ENCODE assay signal across 10 cellular contexts in genomic region chr9:22208846-22209585, GRCh38.
A peak's percentile ranks its signal among the peaks of the same experiment; 100 is the strongest.
DNase-seq lines count a peak whose midpoint lies in the region; ATAC-seq, FAIRE-seq and TF ChIP-seq lines count a peak whose summit lies in the region.
"Had no signal": no experiment of that assay in that cellular context is flagged by ENCODE, and none has a peak within 500 bp of the region (broad histone marks: within the 10 kb centered on the region; RNA-seq: fewer than 3 reads in every experiment).

No MANE protein-coding gene starts in this region.

- TF ChIP-seq CTCF in fibroblast of lung (conservative IDR thresholded peaks at IDR 0.05 in 1 of 2, IDR thresholded peaks at IDR 0.05 in 1 of 2; ENCODE audit: low read depth in 1 of 2, low read length in 2 of 2): no peak
- no peak for TF ChIP-seq CTCF in pancreas (IDR thresholded peaks at IDR 0.05)

- peak overlapping the region; percentile 41 to 79 (median 59) for H3K4me2 ChIP-seq in BLaER1 treated with 17β-estradiol and CSF1 and Interleukin-3, amounts not matched to agents 10 nM and 100 nM
- H3K4me2 ChIP-seq in fibroblast of lung (ENCODE audit: extremely low read depth, insufficient read depth, low read length): peak overlapping the region; percentile 49

- H3K9ac ChIP-seq in BLaER1 treated with 17β-estradiol and CSF1 and Interleukin-3, amounts not matched to agents 10 nM and 100 nM: no peak overlapping the region
- no peak overlapping the region for H3K9ac ChIP-seq in fibroblast of lung (ENCODE audit: insufficient read depth, low read length)

- peaks cover 0 to 11% (median 0%) of the 10 kb centered on the region in 11 experiments; a peak in 4 of 22 replicates for H3K27me3 ChIP-seq in BLaER1 treated with 17β-estradiol and CSF1 and Interleukin-3, amounts not matched to agents 10 nM and 100 nM
- no peaks in the 10 kb centered on the region for H3K27me3 ChIP-seq in fibroblast of lung (ENCODE audit: control insufficient read depth, insufficient read depth, low read length)
- no peaks in the 10 kb centered on the region for H3K27me3 ChIP-seq in pancreas
- H3K27me3 ChIP-seq: SJSA1 had no signal

- peak overlapping the region; percentile 37 for H2AFZ ChIP-seq in fibroblast of lung (ENCODE audit: low read length)

- peak; percentile 48 for DNase-seq in HCEC 1CT
- DNase-seq in SW480 (ENCODE audit: low spot score): peak; percentile 82
- DNase-seq in fibroblast of lung (ENCODE audit: low read depth in 2 of 2): peak; percentile 43 to 83
- no peak for DNase-seq in NCI-H2081 (lab: John Stamatoyannopoulos, UW)
- no peak for DNase-seq in pancreas
- DNase-seq: cerebellar nuclear complex had no signal

- no peak for ATAC-seq in HG03571 (IDR thresholded peaks at IDR 0.05; ENCODE audit: unreplicated experiment)
- no peak for ATAC-seq in GM18873 (IDR thresholded peaks at IDR 0.05; ENCODE audit: low FRiP score, unreplicated experiment)
- ATAC-seq in pancreas: no peak

- H3K79me2 ChIP-seq in fibroblast of lung (ENCODE audit: control insufficient read depth, insufficient read depth, low read length): no peaks in the 10 kb centered on the region

- H3K4me1 ChIP-seq in BLaER1 treated with 17β-estradiol and CSF1 and Interleukin-3, amounts not matched to agents 10 nM and 100 nM: peaks cover 30 to 77% (median 40%) of the 10 kb centered on the region in 10 experiments
- H3K4me1 ChIP-seq in fibroblast of lung (ENCODE audit: control insufficient read depth, extremely low read depth, insufficient read depth, low read length) (peaks cover 11% of the 10 kb centered on the region), pancreas (no peaks in the 10 kb centered on the region)

- H3K4me3 ChIP-seq in BLaER1 treated with 17β-estradiol and CSF1 and Interleukin-3, amounts not matched to agents 10 nM and 100 nM: no peak overlapping the region
- H3K4me3 ChIP-seq in fibroblast of lung (replicated peaks in 1 of 4; ENCODE audit: control extremely low read depth in 1 of 4, insufficient read depth in 1 of 4, low read depth in 3 of 4, low read length in 4 of 4) (no peak overlapping the region), pancreas (no peak overlapping the region)
- H3K4me3 ChIP-seq: SJSA1 had no signal

- WGBS in pancreas, 2 donors: 81 to 84% methylated on average over 1 of the region's 1 CpG

- intact Hi-C loops in pancreas (cut with DNase I): no loop called here

- no peaks in the 10 kb centered on the region for H4K20me1 ChIP-seq in BLaER1 treated with 17β-estradiol and CSF1 and Interleukin-3, amounts not matched to agents 10 nM and 100 nM
- H4K20me1 ChIP-seq in fibroblast of lung (ENCODE audit: control insufficient read depth, extremely low read depth, insufficient read depth, low read length): no peaks in the 10 kb centered on the region

- FAIRE-seq in pancreas (lab: Jason Lieb, UNC): no peak

- H3K9me3 ChIP-seq in BLaER1 treated with 17β-estradiol and CSF1 and Interleukin-3, amounts not matched to agents 10 nM and 100 nM (replicated peaks in 1 of 11): no peaks in the 10 kb centered on the region
- no peaks in the 10 kb centered on the region for H3K9me3 ChIP-seq in fibroblast of lung (ENCODE audit: control insufficient read depth, insufficient read depth, low read depth, low read length)
- H3K9me3 ChIP-seq in pancreas: no peaks in the 10 kb centered on the region
- H3K9me3 ChIP-seq: SJSA1 had no signal

- H3K36me3 ChIP-seq in BLaER1 treated with 17β-estradiol and CSF1 and Interleukin-3, amounts not matched to agents 10 nM and 100 nM: no peaks in the 10 kb centered on the region
- H3K36me3 ChIP-seq in fibroblast of lung (ENCODE audit: control insufficient read depth, insufficient read depth, low read length) (no peaks in the 10 kb centered on the region), pancreas (no peaks in the 10 kb centered on the region)
- H3K36me3 ChIP-seq: SJSA1 had no signal

- H3K27ac ChIP-seq in BLaER1 treated with 17β-estradiol and CSF1 and Interleukin-3, amounts not matched to agents 10 nM and 100 nM: peak overlapping the region in 5 of 11 experiments; percentile 5 to 48 (median 14); a peak in 9 of 22 replicates
- H3K27ac ChIP-seq in fibroblast of lung (ENCODE audit: insufficient read depth, low read length): no peak overlapping the region
- no peak overlapping the region for H3K27ac ChIP-seq in pancreas
- H3K27ac ChIP-seq: SJSA1 had no signal

Comparison
In these comparisons a context has a peak if more than half of its experiments do, and no peak if none do; other contexts are left out.
1. DNase-seq: peak in HCEC 1CT (single experiment), SW480 (single experiment) and fibroblast of lung (2 of 2); none in NCI-H2081 (0 of 2) and pancreas (0 of 6).